Comparison of ENCODE assay signal across 22 cellular contexts in the genomic region with DNA sequence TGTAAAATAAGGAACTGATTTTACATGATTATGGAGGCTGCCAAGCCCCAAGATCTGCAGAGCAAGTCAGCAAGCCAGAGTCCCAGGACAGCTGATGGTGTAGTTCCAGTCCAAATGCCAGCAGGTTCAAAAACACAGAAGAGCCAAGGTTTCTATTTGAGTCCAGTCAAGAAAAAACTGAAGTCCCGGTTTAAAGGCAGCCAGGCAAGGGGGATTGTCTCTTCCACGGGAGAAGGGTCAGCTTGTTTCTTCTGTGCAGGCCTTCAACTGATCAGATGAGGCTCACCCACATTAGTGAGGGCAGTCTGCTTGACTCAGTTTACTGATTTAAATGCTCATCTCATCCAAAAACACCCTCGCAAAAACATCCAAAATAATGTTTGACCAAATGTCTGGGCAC.
"Had no signal": no experiment of that assay in that cellular context is flagged by ENCODE, and none has a peak within 500 bp of the region (broad histone marks: within the 10 kb centered on the region; RNA-seq: fewer than 3 reads in every experiment).

No MANE protein-coding gene starts in this region.

- H3K36me3 ChIP-seq: esophagus squamous epithelium, gastroesophageal sphincter, left ventricle myocardium inferior, neural progenitor cell, pancreas, right lobe of liver, tibial artery had no signal

- H3K27me3 ChIP-seq: esophagus squamous epithelium, gastroesophageal sphincter, neural progenitor cell, pancreas, right lobe of liver, tibial artery had no signal

- H3K4me1 Mint-ChIP-seq: stimulated activated memory B cell treated with anti-CD40 and anti-IgM and Interleukin-4, amounts not matched to agents 10 μg/mL and 1 μg/mL and 100 μg/mL, for 72 hours had no signal

- H3K9me3 ChIP-seq: esophagus squamous epithelium, pancreas, right lobe of liver, tibial artery had no signal

- H3K9me3 Mint-ChIP-seq: effector memory CD8-positive, alpha-beta T cell had no signal

- FAIRE-seq: keratinocyte, pancreas had no signal

- H3K36me3 Mint-ChIP-seq: neural progenitor cell; stimulated activated memory B cell treated with anti-CD40 and anti-IgM and Interleukin-4, amounts not matched to agents 10 μg/mL and 1 μg/mL and 100 μg/mL, for 72 hours had no signal

- H3K27ac ChIP-seq: esophagus squamous epithelium, gastroesophageal sphincter, left ventricle myocardium inferior, neural progenitor cell, pancreas, right lobe of liver, tibial artery had no signal

- H3K27ac Mint-ChIP-seq: immature natural killer cell; natural killer cell treated with Interleukin-12 subunit alpha and Interleukin-12 subunit beta and Interleukin-15 and Interleukin-18, amount 100 ng/mL, for 72 hours; neural progenitor cell; progenitor cell of endocrine pancreas; stimulated activated memory B cell treated with anti-CD40 and anti-IgM and Interleukin-4, amounts not matched to agents 10 μg/mL and 1 μg/mL and 100 μg/mL, for 72 hours; stimulated activated naive CD8-positive, alpha-beta T cell treated with anti-CD3 and anti-CD28 coated beads, Interleukin-15, Interleukin-2, amounts not matched to agents 100 ng/mL and 50 ng/mL, for 24 hours had no signal

- H3K4me1 ChIP-seq: esophagus squamous epithelium, gastroesophageal sphincter, pancreas, right lobe of liver, tibial artery had no signal

- DNase-seq: effector memory CD8-positive, alpha-beta T cell; esophagus squamous epithelium; foreskin fibroblast; glutamatergic neuron; immature natural killer cell; left cardiac atrium; left ventricle myocardium inferior; mesenchymal stem cell; midbrain; nucleus accumbens; pancreas; right lobe of liver; stimulated activated CD4-positive, alpha-beta T cell treated with anti-CD3 and anti-CD28 coated beads, Interleukin-4, amount 100 ng/mL, for 1 hour; tibial artery had no signal

- H3K9ac ChIP-seq: neural progenitor cell had no signal

- H3K4me3 Mint-ChIP-seq: effector memory CD8-positive, alpha-beta T cell; immature natural killer cell; natural killer cell treated with Interleukin-12 subunit alpha and Interleukin-12 subunit beta and Interleukin-15 and Interleukin-18, amount 100 ng/mL, for 72 hours; neural progenitor cell; stimulated activated memory B cell treated with anti-CD40 and anti-IgM and Interleukin-4, amounts not matched to agents 10 μg/mL and 1 μg/mL and 100 μg/mL, for 72 hours; stimulated activated naive CD8-positive, alpha-beta T cell treated with anti-CD3 and anti-CD28 coated beads, Interleukin-15, Interleukin-2, amounts not matched to agents 100 ng/mL and 50 ng/mL, for 24 hours had no signal

- H3K27me3 Mint-ChIP-seq: effector memory CD8-positive, alpha-beta T cell; progenitor cell of endocrine pancreas; stimulated activated memory B cell treated with anti-CD40 and anti-IgM and Interleukin-4, amounts not matched to agents 10 μg/mL and 1 μg/mL and 100 μg/mL, for 72 hours; stimulated activated naive CD8-positive, alpha-beta T cell treated with anti-CD3 and anti-CD28 coated beads, Interleukin-15, Interleukin-2, amounts not matched to agents 100 ng/mL and 50 ng/mL, for 24 hours had no signal

- ATAC-seq: effector memory CD8-positive, alpha-beta T cell; gastroesophageal sphincter; left cardiac atrium; natural killer cell treated with Interleukin-12 subunit alpha and Interleukin-12 subunit beta and Interleukin-15 and Interleukin-18, amount 100 ng/mL, for 72 hours; pancreas; right lobe of liver; stimulated activated memory B cell treated with anti-CD40 and anti-IgM and Interleukin-4, amounts not matched to agents 10 μg/mL and 1 μg/mL and 100 μg/mL, for 72 hours had no signal

- H3K4me3 ChIP-seq: esophagus squamous epithelium, gastroesophageal sphincter, left ventricle myocardium inferior, lung, neural progenitor cell, pancreas, right lobe of liver, tibial artery had no signal
